In genomic region chr13:28719656-28720055, GRCh38 we compare ENCODE assay signal across 9 cellular contexts. TPM values are rescaled to one million over a fixed set of nuclear protein-coding genes. Genes with fewer than 3 reads are reported as not detected.
A peak's percentile ranks its signal among the peaks of the same experiment; 100 is the strongest.
DNase-seq lines count a peak whose midpoint lies in the region; ATAC-seq, FAIRE-seq and TF ChIP-seq lines count a peak whose summit lies in the region.
"Had no signal": no experiment of that assay in that cellular context is flagged by ENCODE, and none has a peak within 500 bp of the region (broad histone marks: within the 10 kb centered on the region; RNA-seq: fewer than 3 reads in every experiment).

No MANE protein-coding gene starts in this region.

- TF ChIP-seq POLR2A in transverse colon (IDR thresholded peaks at IDR 0.05) = no peak

- peak; percentile 82 for FAIRE-seq in astrocyte (lab: Jason Lieb, UNC)

- H3K9me3 ChIP-seq in astrocyte (ENCODE audit: insufficient read depth, low read depth, low read length) (no peaks in the 10 kb centered on the region), transverse colon (no peaks in the 10 kb centered on the region), MG63 (no peaks in the 10 kb centered on the region)

- H3K9ac ChIP-seq in astrocyte (ENCODE audit: low read length) = peak overlapping the region; percentile 85

- H3K4me3 ChIP-seq in astrocyte (ENCODE audit: insufficient read depth, low read depth, low read length) (peak overlapping the region; percentile 73), transverse colon (peak overlapping the region in 2 of 4 donors; percentile 63), MG63 (no peak overlapping the region)

- DNase-seq in activated naive CD4-positive, alpha-beta T cell treated with anti-CD3 and anti-CD28 coated beads for 36 hours = no peak
- no peak for DNase-seq in activated naive CD4-positive, alpha-beta T cell treated with anti-CD3 and anti-CD28 coated beads, Interleukin-2, amount 50 U/mL, for 72 hours (ENCODE audit: low spot score in 2 of 2)
- DNase-seq in astrocyte (ENCODE audit: low read depth) (peak; percentile 68), transverse colon (no peak), MG63 (no peak), NCI-H748 (lab: John Stamatoyannopoulos, UW; ENCODE audit: unreplicated experiment) (no peak)
- DNase-seq: foreskin melanocyte had no signal

- no peaks in the 10 kb centered on the region for H3K36me3 ChIP-seq in astrocyte (ENCODE audit: insufficient read depth, low read length)
- H3K36me3 ChIP-seq in transverse colon = no peaks in the 10 kb centered on the region
- H3K36me3 ChIP-seq in MG63 = no peaks in the 10 kb centered on the region

- TF ChIP-seq EP300 in transverse colon (IDR thresholded peaks at IDR 0.05; ENCODE audit: low read depth) = no peak

- CTCF ChIA-PET in activated naive CD4-positive, alpha-beta T cell treated with anti-CD3 and anti-CD28 coated beads for 36 hours (lab: Charles Lee) = no interaction called here

- no peaks in the 10 kb centered on the region for H4K20me1 ChIP-seq in astrocyte (ENCODE audit: insufficient read depth, low read length)

- in situ Hi-C loops in transverse colon (cut with MboI; ENCODE audit: low pct_ligation_motif_present in 1 of 4, low pct_unique_long_range_greater_than_20kb in 1 of 4, low sequenced_read_pairs in 3 of 4) = no loop called here

- H3K4me1 Mint-ChIP-seq in activated naive CD4-positive, alpha-beta T cell treated with anti-CD3 and anti-CD28 coated beads for 36 hours (ENCODE audit: low read depth) = peaks cover 22% of the 10 kb centered on the region
- H3K4me1 Mint-ChIP-seq in astrocyte (ENCODE audit: low read depth, unreplicated experiment) = peaks cover 22% of the 10 kb centered on the region

- peak overlapping the region; percentile 94 for H3K4me3 Mint-ChIP-seq in activated naive CD4-positive, alpha-beta T cell treated with anti-CD3 and anti-CD28 coated beads for 36 hours
- H3K4me3 Mint-ChIP-seq in astrocyte (ENCODE audit: unreplicated experiment) = peak overlapping the region; percentile 79

- H3K79me2 ChIP-seq in astrocyte (ENCODE audit: insufficient read depth, low read length) = no peaks in the 10 kb centered on the region

- no peak for ATAC-seq in activated naive CD4-positive, alpha-beta T cell treated with anti-CD3 and anti-CD28 coated beads, Interleukin-2, amount 50 U/mL, for 72 hours
- no peak for ATAC-seq in GM19324 (IDR thresholded peaks at IDR 0.05; ENCODE audit: low FRiP score, unreplicated experiment)

- H3K9me3 Mint-ChIP-seq in activated naive CD4-positive, alpha-beta T cell treated with anti-CD3 and anti-CD28 coated beads for 36 hours = no peaks in the 10 kb centered on the region
- H3K9me3 Mint-ChIP-seq in activated naive CD4-positive, alpha-beta T cell treated with anti-CD3 and anti-CD28 coated beads, Interleukin-2, amount 50 U/mL, for 72 hours = no peaks in the 10 kb centered on the region
- H3K9me3 Mint-ChIP-seq in astrocyte (ENCODE audit: unreplicated experiment) = no peaks in the 10 kb centered on the region

- intact Hi-C loops in activated naive CD4-positive, alpha-beta T cell treated with anti-CD3 and anti-CD28 coated beads for 36 hours (cut with micrococcal nuclease) = loop anchor here (1.0 to 10.0 kb wide), 4 partner anchors 60 to 875 kb away; partner anchors contain the start of genes POMP and SLC7A1
- intact Hi-C loops in transverse colon (cut with DNase I; ENCODE audit: low total_unique reads) = loop anchor here (2.0 kb wide), 1 partner anchor 63 kb away; no protein-coding TSS in a partner anchor

- peaks cover 4% of the 10 kb centered on the region for H3K36me3 Mint-ChIP-seq in activated naive CD4-positive, alpha-beta T cell treated with anti-CD3 and anti-CD28 coated beads for 36 hours (ENCODE audit: low read depth)
- no peaks in the 10 kb centered on the region for H3K36me3 Mint-ChIP-seq in activated naive CD4-positive, alpha-beta T cell treated with anti-CD3 and anti-CD28 coated beads, Interleukin-2, amount 50 U/mL, for 72 hours
- peaks cover 4% of the 10 kb centered on the region for H3K36me3 Mint-ChIP-seq in astrocyte (ENCODE audit: low read depth, unreplicated experiment)

- H3K27me3 Mint-ChIP-seq in activated naive CD4-positive, alpha-beta T cell treated with anti-CD3 and anti-CD28 coated beads for 36 hours (ENCODE audit: low read depth) = no peaks in the 10 kb centered on the region
- H3K27me3 Mint-ChIP-seq in astrocyte (ENCODE audit: low read depth, unreplicated experiment) = no peaks in the 10 kb centered on the region

- 77 to 88% methylated on average over 6 of the region's 6 CpGs for WGBS in transverse colon (ENCODE audit: low coverage in 1 of 2), 2 donors

- no peaks in the 10 kb centered on the region for H3K27me3 ChIP-seq in astrocyte (ENCODE audit: insufficient read depth, low read length)
- H3K27me3 ChIP-seq in layer of hippocampus (ENCODE audit: control insufficient read depth, insufficient read depth, low read length) = no peaks in the 10 kb centered on the region
- no peaks in the 10 kb centered on the region for H3K27me3 ChIP-seq in transverse colon
- no peaks in the 10 kb centered on the region for H3K27me3 ChIP-seq in MG63

- H3K4me1 ChIP-seq in astrocyte (ENCODE audit: insufficient read depth, low read length) (peaks cover 15% of the 10 kb centered on the region), transverse colon (peaks cover 0 to 31% (median 18%) of the 10 kb centered on the region in 4 donors)

- H3K27ac ChIP-seq in astrocyte (ENCODE audit: low read depth, low read length) (peak overlapping the region; percentile 78), layer of hippocampus (ENCODE audit: low read depth, low read length) (peak overlapping the region; percentile 88), transverse colon (peak overlapping the region; percentile 92 to 98 (median 92))

- peak overlapping the region; percentile 87 for H2AFZ ChIP-seq in astrocyte (ENCODE audit: low read depth, low read length)

- H3K27ac Mint-ChIP-seq in activated naive CD4-positive, alpha-beta T cell treated with anti-CD3 and anti-CD28 coated beads for 36 hours = peak overlapping the region; percentile 86
- peak overlapping the region in 1 of 2 donors; percentile 81 for H3K27ac Mint-ChIP-seq in activated naive CD4-positive, alpha-beta T cell treated with anti-CD3 and anti-CD28 coated beads, Interleukin-2, amount 50 U/mL, for 72 hours
- peak overlapping the region; percentile 97 for H3K27ac Mint-ChIP-seq in astrocyte (ENCODE audit: unreplicated experiment)

- TF ChIP-seq CTCF in astrocyte (IDR thresholded peaks at IDR 0.05; ENCODE audit: insufficient read depth, low read depth, low read length) (no peak), transverse colon (IDR thresholded peaks at IDR 0.05) (no peak)

- peak overlapping the region; percentile 92 for H3K4me2 ChIP-seq in astrocyte (ENCODE audit: low read length)

RNA-seq across cellular contexts. Expression of gene SLC46A3, which starts 0.9 kb away (rescaled TPM):
- total RNA-seq in activated naive CD4-positive, alpha-beta T cell treated with anti-CD3 and anti-CD28 coated beads for 36 hours = 1 to 10 TPM; 2.2 to 3.2 TPM
- total RNA-seq in activated naive CD4-positive, alpha-beta T cell treated with anti-CD3 and anti-CD28 coated beads, Interleukin-2, amount 50 U/mL, for 72 hours = 1 to 10 TPM; 2.1 to 2.9 TPM
- 6.1 and 8.6 TPM in 2 replicates for total RNA-seq in astrocyte
- 10 to 100 TPM in 3 of 4 donors, 1 to 10 TPM in 1; 6.4 to 65.8 (median 46.5) TPM for total RNA-seq in transverse colon
- total RNA-seq in MG63 (2014; rRNA removed; shearing (Covaris generic); ENCODE audit: low replicate concordance) = 0.86 and 6.9 TPM in 2 replicates
